In the genomic region with DNA sequence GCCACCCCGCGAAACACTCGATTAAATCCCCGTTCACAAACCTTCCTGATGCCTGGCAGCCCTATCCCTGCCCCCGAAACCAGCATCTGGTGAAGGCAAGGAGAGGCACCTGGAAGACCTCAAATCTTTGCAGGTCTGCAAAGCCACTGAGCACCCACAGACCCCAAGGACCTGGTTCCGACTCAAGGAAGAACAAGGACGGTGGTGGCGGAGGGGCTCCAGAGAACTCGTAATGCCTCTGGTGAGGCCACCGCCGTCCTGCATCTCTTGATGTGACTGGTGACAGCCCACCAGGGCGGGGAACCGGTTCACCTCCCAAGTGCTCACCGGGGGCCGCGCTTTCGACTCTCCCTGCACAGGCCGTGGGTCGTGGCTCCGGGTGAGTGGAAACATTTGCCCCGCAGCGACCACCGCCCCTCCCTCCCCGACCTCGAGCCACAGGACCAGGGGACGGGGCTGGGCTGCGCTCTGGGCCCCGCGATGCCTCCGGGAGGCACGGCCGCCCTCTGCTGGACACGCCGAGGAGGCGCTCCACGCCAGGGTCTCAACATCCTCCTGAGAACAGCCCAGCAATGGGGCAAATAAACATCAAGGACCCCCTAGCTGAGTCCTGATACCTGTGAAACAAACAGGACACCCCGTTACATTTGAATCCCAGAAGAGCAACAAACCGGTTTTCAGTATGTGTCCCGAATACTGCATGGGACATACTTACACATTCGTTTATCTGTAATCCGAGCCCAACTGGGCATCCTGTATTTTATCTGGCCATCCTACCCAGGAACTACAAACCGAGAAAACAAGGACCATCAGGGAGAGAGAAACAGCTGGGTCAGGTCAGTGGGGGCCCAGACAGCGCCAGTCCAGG, we compare ENCODE assay signal across 9 cellular contexts. TPM values are rescaled to one million over a fixed set of nuclear protein-coding genes. Genes with fewer than 3 reads are reported as not detected.
DNase-seq lines count a peak whose midpoint lies in the region; ATAC-seq and TF ChIP-seq lines count a peak whose summit lies in the region.
"Had no signal": no experiment of that assay in that cellular context is flagged by ENCODE, and none has a peak within 500 bp of the region (broad histone marks: within the 10 kb centered on the region; RNA-seq: fewer than 3 reads in every experiment).

No MANE protein-coding gene starts in this region.

- H3K27me3 Mint-ChIP-seq in activated CD4-positive, alpha-beta memory T cell treated with anti-CD3 and anti-CD28 coated beads for 36 hours = peaks cover 40% of the 10 kb centered on the region
- H3K27me3 Mint-ChIP-seq in naive thymus-derived CD4-positive, alpha-beta T cell = peaks cover 25 to 43% (median 30%) of the 10 kb centered on the region in 5 donors

- H3K4me3 ChIP-seq in LNCaP clone FGC (ENCODE audit: low read depth, low read length) = no peak overlapping the region
- no peak overlapping the region for H3K4me3 ChIP-seq in epithelial cell of esophagus (ENCODE audit: low read length)
- no peak overlapping the region for H3K4me3 ChIP-seq in naive thymus-derived CD4-positive, alpha-beta T cell (ENCODE audit: low read length)
- no peak overlapping the region for H3K4me3 ChIP-seq in tibial nerve

- H3K4me1 ChIP-seq in naive thymus-derived CD4-positive, alpha-beta T cell (ENCODE audit: control insufficient read depth in 2 of 2, insufficient read depth in 2 of 2, low read length in 2 of 2) = peaks cover 0 to 5% of the 10 kb centered on the region in 2 donors
- H3K4me1 ChIP-seq in tibial nerve = peaks cover 0 to 35% (median 17%) of the 10 kb centered on the region in 4 donors

- no peak overlapping the region for H3K4me3 Mint-ChIP-seq in activated CD4-positive, alpha-beta memory T cell treated with anti-CD3 and anti-CD28 coated beads for 36 hours
- peak overlapping the region in 5 of 10 donors; percentile 25 to 59 (median 47) for H3K4me3 Mint-ChIP-seq in naive thymus-derived CD4-positive, alpha-beta T cell

- no peak overlapping the region for H3K27ac ChIP-seq in naive thymus-derived CD4-positive, alpha-beta T cell (ENCODE audit: low read depth, low read length)
- peak overlapping the region in 2 of 4 donors; percentile 8 to 59 for H3K27ac ChIP-seq in tibial nerve
- H3K27ac ChIP-seq: neutrophil had no signal

- intact Hi-C loops in activated CD4-positive, alpha-beta memory T cell treated with anti-CD3 and anti-CD28 coated beads for 36 hours (cut with micrococcal nuclease) = no loop called here
- intact Hi-C loops in naive thymus-derived CD4-positive, alpha-beta T cell (cut with micrococcal nuclease) = loop anchor here in 1 of 2 donors (2.0 kb wide), 1 partner anchor 216 kb away; no protein-coding TSS in a partner anchor

- peaks cover 0 to 8% of the 10 kb centered on the region in 2 donors for H3K27me3 ChIP-seq in naive thymus-derived CD4-positive, alpha-beta T cell (ENCODE audit: control insufficient read depth in 2 of 2, insufficient read depth in 2 of 2, low read length in 2 of 2)
- H3K27me3 ChIP-seq in tibial nerve = peaks cover 0 to 48% of the 10 kb centered on the region in 2 donors

- WGBS in tibial nerve, 2 donors = 9 to 25% methylated on average over 13 to 27 of the region's 43 CpGs

- no peak for TF ChIP-seq EP300 in tibial nerve (IDR thresholded peaks at IDR 0.05)

- no peak for TF ChIP-seq POLR2A in tibial nerve (IDR thresholded peaks at IDR 0.05)

- H3K27ac Mint-ChIP-seq in activated CD4-positive, alpha-beta memory T cell treated with anti-CD3 and anti-CD28 coated beads for 36 hours = no peak overlapping the region
- H3K27ac Mint-ChIP-seq in naive thymus-derived CD4-positive, alpha-beta T cell = no peak overlapping the region

- CTCF ChIA-PET in activated CD4-positive, alpha-beta memory T cell treated with anti-CD3 and anti-CD28 coated beads for 36 hours (lab: Charles Lee) = interaction anchor here (0.8 to 1.2 kb wide), 5 partner anchors 23 to 216 kb away, joined by 3 to 5 read pairs (median 4); no protein-coding TSS in a partner anchor
- CTCF ChIA-PET in naive thymus-derived CD4-positive, alpha-beta T cell (lab: Charles Lee) = interaction anchor here (0.7 to 1.0 kb wide), 2 partner anchors 49 to 238 kb away, joined by 3 read pairs; no protein-coding TSS in a partner anchor

- H3K36me3 Mint-ChIP-seq in activated CD4-positive, alpha-beta memory T cell treated with anti-CD3 and anti-CD28 coated beads for 36 hours = no peaks in the 10 kb centered on the region
- H3K36me3 Mint-ChIP-seq in naive thymus-derived CD4-positive, alpha-beta T cell = no peaks in the 10 kb centered on the region

- DNase-seq in D341Med (ENCODE audit: low spot score) = peak; percentile 89
- no peak for DNase-seq in LNCaP clone FGC (ENCODE audit: low read depth)
- peak; percentile 56 for DNase-seq in activated CD4-positive, alpha-beta memory T cell treated with anti-CD3 and anti-CD28 coated beads for 36 hours
- DNase-seq in epithelial cell of esophagus (ENCODE audit: low read depth) = peak; percentile 40
- peak in 6 of 9 donors; percentile 18 to 52 (median 30) for DNase-seq in naive thymus-derived CD4-positive, alpha-beta T cell
- no peak for DNase-seq in tibial nerve (ENCODE audit: low spot score in 2 of 2)
- no peak for DNase-seq in DMS153 treated with DMSO at 0.1 percent for 48 hours (lab: John Stamatoyannopoulos, UW; ENCODE audit: unreplicated experiment)

- peaks cover 13% of the 10 kb centered on the region for H3K4me1 Mint-ChIP-seq in activated CD4-positive, alpha-beta memory T cell treated with anti-CD3 and anti-CD28 coated beads for 36 hours (ENCODE audit: low read depth)
- H3K4me1 Mint-ChIP-seq in naive thymus-derived CD4-positive, alpha-beta T cell = peaks cover 0 to 23% (median 14%) of the 10 kb centered on the region in 7 donors

- POLR2A ChIA-PET in activated CD4-positive, alpha-beta memory T cell treated with anti-CD3 and anti-CD28 coated beads for 36 hours (lab: Charles Lee) = no interaction called here
- POLR2A ChIA-PET in naive thymus-derived CD4-positive, alpha-beta T cell (lab: Charles Lee) = no interaction called here

- H3K9me3 ChIP-seq in naive thymus-derived CD4-positive, alpha-beta T cell (ENCODE audit: control insufficient read depth in 2 of 3, low read length in 3 of 3) = no peaks in the 10 kb centered on the region
- H3K9me3 ChIP-seq in tibial nerve = no peaks in the 10 kb centered on the region
- H3K9me3 ChIP-seq: neutrophil had no signal

- no peaks in the 10 kb centered on the region for H3K9me3 Mint-ChIP-seq in activated CD4-positive, alpha-beta memory T cell treated with anti-CD3 and anti-CD28 coated beads for 36 hours
- H3K9me3 Mint-ChIP-seq in naive thymus-derived CD4-positive, alpha-beta T cell = peaks cover 0 to 2% (median 0%) of the 10 kb centered on the region in 11 donors

- ATAC-seq in naive thymus-derived CD4-positive, alpha-beta T cell = peak; percentile 74
- ATAC-seq in GM19035 (IDR thresholded peaks at IDR 0.05; ENCODE audit: unreplicated experiment) = no peak

- TF ChIP-seq CTCF in LNCaP clone FGC (IDR thresholded peaks at IDR 0.05; ENCODE audit: control insufficient read depth, extremely low read depth, insufficient read depth) = peak; percentile 8; the same call in 1 of the 2 replicates
- TF ChIP-seq CTCF in epithelial cell of esophagus (IDR thresholded peaks at IDR 0.05; ENCODE audit: insufficient read depth, low read depth, low read length, missing control alignments) = peak; percentile 74
- peak; percentile 53 to 65 (median 64) for TF ChIP-seq CTCF in tibial nerve (IDR thresholded peaks at IDR 0.05)

- no peaks in the 10 kb centered on the region for H3K36me3 ChIP-seq in naive thymus-derived CD4-positive, alpha-beta T cell (ENCODE audit: control insufficient read depth in 2 of 3, insufficient read depth in 3 of 3, low read length in 3 of 3)
- no peaks in the 10 kb centered on the region for H3K36me3 ChIP-seq in tibial nerve
- H3K36me3 ChIP-seq: neutrophil had no signal

RNA-seq across cellular contexts. Expression of gene PLPP2, which starts 3.9 kb away (rescaled TPM):
- total RNA-seq in activated CD4-positive, alpha-beta memory T cell treated with anti-CD3 and anti-CD28 coated beads for 36 hours = under 1 TPM; 0.51 to 0.67 TPM
- under 1 TPM in 1 of 5 experiments, not detected in 4; 0.24 TPM for total RNA-seq in naive thymus-derived CD4-positive, alpha-beta T cell
- polyA plus RNA-seq in naive thymus-derived CD4-positive, alpha-beta T cell = not detected
- total RNA-seq in tibial nerve = 10 to 100 TPM in 2 of 4 donors, 1 to 10 TPM in 2; 2.5 to 22.2 (median 9.3) TPM

RNA-seq across cellular contexts. Expression of gene MIER2, which starts 49.5 kb away (rescaled TPM):
- 10 to 100 TPM; 22.1 to 23.1 TPM for total RNA-seq in activated CD4-positive, alpha-beta memory T cell treated with anti-CD3 and anti-CD28 coated beads for 36 hours
- 10 to 100 TPM; 16.0 to 24.6 (median 17.7) TPM for total RNA-seq in naive thymus-derived CD4-positive, alpha-beta T cell
- polyA plus RNA-seq in naive thymus-derived CD4-positive, alpha-beta T cell = 1 to 10 TPM; 3.9 to 7.8 TPM
- 10 to 100 TPM; 17.8 to 20.7 (median 19.1) TPM for total RNA-seq in tibial nerve

Comparison
In these comparisons a context has a peak if more than half of its experiments do, and no peak if none do; other contexts are left out.
1. DNase-seq: peak in D341Med (single experiment), activated CD4-positive, alpha-beta memory T cell treated with anti-CD3 and anti-CD28 coated beads for 36 hours (single experiment), epithelial cell of esophagus (single experiment) and naive thymus-derived CD4-positive, alpha-beta T cell (6 of 9); none in LNCaP clone FGC (single experiment), tibial nerve (0 of 2) and DMS153 treated with DMSO at 0.1 percent for 48 hours (single experiment).
2. CTCF ChIP-seq: peak in every context shown above with its lines; median percentile 74 in epithelial cell of esophagus; 64 in tibial nerve; 8 in LNCaP clone FGC.